In the genomic region with DNA sequence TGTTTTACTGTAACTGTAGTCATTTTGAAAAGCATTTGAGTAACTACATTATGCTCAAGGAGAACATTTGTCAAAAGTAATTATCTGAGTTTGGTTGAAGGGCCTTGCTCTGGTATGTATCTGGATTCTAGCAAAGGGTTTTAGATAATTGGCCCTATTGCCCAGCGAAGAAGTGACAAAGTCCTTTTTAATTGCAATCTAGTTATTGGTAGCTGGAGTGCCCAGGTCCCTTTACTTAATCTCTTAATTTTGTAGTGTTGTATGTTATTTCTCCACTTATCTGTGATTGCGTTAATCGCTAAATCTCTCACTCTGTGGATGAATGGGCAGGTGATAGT, we compare ENCODE assay signal across 13 cellular contexts. TPM values are rescaled to one million over a fixed set of nuclear protein-coding genes. Genes with fewer than 3 reads are reported as not detected.
DNase-seq lines count a peak whose midpoint lies in the region.
"Had no signal": no experiment of that assay in that cellular context is flagged by ENCODE, and none has a peak within 500 bp of the region (broad histone marks: within the 10 kb centered on the region; RNA-seq: fewer than 3 reads in every experiment).

No MANE protein-coding gene starts in this region.

- H3K4me3 Mint-ChIP-seq in CD8-positive, alpha-beta memory T cell: no peak overlapping the region

- no peaks in the 10 kb centered on the region for H3K36me3 Mint-ChIP-seq in CD8-positive, alpha-beta memory T cell

- H3K27ac Mint-ChIP-seq in CD8-positive, alpha-beta memory T cell: no peak overlapping the region

- H3K9me3 Mint-ChIP-seq in CD8-positive, alpha-beta memory T cell: peaks cover 6 to 18% (median 11%) of the 10 kb centered on the region in 5 donors

- H3K4me3 ChIP-seq in iPS-18a (ENCODE audit: low read length): peak overlapping the region; percentile 63
- H3K4me3 ChIP-seq in CD8-positive, alpha-beta memory T cell (ENCODE audit: low read length): no peak overlapping the region
- H3K4me3 ChIP-seq: lung had no signal

- peaks cover 1 to 4% (median 4%) of the 10 kb centered on the region in 3 donors for H3K4me1 Mint-ChIP-seq in CD8-positive, alpha-beta memory T cell

- CTCF ChIA-PET in CD8-positive, alpha-beta memory T cell (lab: Charles Lee): no interaction called here

- peaks cover 0 to 5% of the 10 kb centered on the region in 2 donors for H3K27me3 Mint-ChIP-seq in CD8-positive, alpha-beta memory T cell

- H3K36me3 ChIP-seq in iPS-18a (ENCODE audit: control insufficient read depth, low read depth, low read length): no peaks in the 10 kb centered on the region
- H3K36me3 ChIP-seq in CD8-positive, alpha-beta memory T cell (ENCODE audit: insufficient read depth, low read length): no peaks in the 10 kb centered on the region
- H3K36me3 ChIP-seq: BE2C had no signal

- no peak overlapping the region for H3K27ac ChIP-seq in iPS-18a (ENCODE audit: low read length)
- H3K27ac ChIP-seq in CD8-positive, alpha-beta memory T cell (ENCODE audit: low read depth, low read length): no peak overlapping the region

- H3K9me3 ChIP-seq in iPS-18a (ENCODE audit: control insufficient read depth, low read depth, low read length): no peaks in the 10 kb centered on the region
- H3K9me3 ChIP-seq in CD8-positive, alpha-beta memory T cell (ENCODE audit: low read length): no peaks in the 10 kb centered on the region
- H3K9me3 ChIP-seq: BE2C had no signal

- peak; percentile 14 for DNase-seq in DMS53 treated with DMSO at 0.1 percent for 48 hours (lab: John Stamatoyannopoulos, UW; ENCODE audit: unreplicated experiment)
- peak; percentile 55 for DNase-seq in NCI-H524 treated with DMSO at 0.1 percent for 48 hours (lab: John Stamatoyannopoulos, UW)
- DNase-seq in retina: peak; percentile 61
- DNase-seq in NCI-H187 treated with DMSO at 0.1 percent for 48 hours (lab: John Stamatoyannopoulos, UW): no peak
- DNase-seq in LoVo (ENCODE audit: low spot score): no peak
- no peak for DNase-seq in stimulated activated CD4-positive, alpha-beta T cell treated with anti-CD3 and anti-CD28 coated beads, Interleukin-2, amount 100 ng/mL, for 48 hours
- no peak for DNase-seq in CD8-positive, alpha-beta memory T cell
- DNase-seq: activated CD8-positive, alpha-beta memory T cell treated with anti-CD3 and anti-CD28 coated beads for 24 hours; BE2C; DND-41; stimulated activated CD8-positive, alpha-beta memory T cell treated with anti-CD3 and anti-CD28 coated beads, Interleukin-4, amount 100 ng/mL, for 48 hours had no signal

- no peak overlapping the region for H3K9ac ChIP-seq in iPS-18a (ENCODE audit: low read length)

- H3K4me1 ChIP-seq in iPS-18a (ENCODE audit: control insufficient read depth, low read depth, low read length): peaks cover 34% of the 10 kb centered on the region
- H3K4me1 ChIP-seq in CD8-positive, alpha-beta memory T cell (ENCODE audit: insufficient read depth, low read length): no peaks in the 10 kb centered on the region
- H3K4me1 ChIP-seq: BE2C had no signal

- peaks cover 38% of the 10 kb centered on the region for H3K27me3 ChIP-seq in iPS-18a (ENCODE audit: control insufficient read depth, insufficient read depth, low read length)
- H3K27me3 ChIP-seq in CD8-positive, alpha-beta memory T cell (ENCODE audit: insufficient read depth, low read length, poor library complexity, severe bottlenecking): no peaks in the 10 kb centered on the region

- POLR2A ChIA-PET in CD8-positive, alpha-beta memory T cell (lab: Charles Lee): no interaction called here

RNA-seq across cellular contexts. Expression of a gene that starts 1.8 kb away (rescaled TPM):
- total RNA-seq in CD8-positive, alpha-beta memory T cell: not detected
- not detected for polyA plus RNA-seq in CD8-positive, alpha-beta memory T cell

Comparison
In these comparisons a context has a peak if more than half of its experiments do, and no peak if none do; other contexts are left out.
1. DNase-seq: peak in DMS53 treated with DMSO at 0.1 percent for 48 hours (single experiment), NCI-H524 treated with DMSO at 0.1 percent for 48 hours (single experiment) and retina (single experiment); none in NCI-H187 treated with DMSO at 0.1 percent for 48 hours (single experiment), LoVo (single experiment), stimulated activated CD4-positive, alpha-beta T cell treated with anti-CD3 and anti-CD28 coated beads, Interleukin-2, amount 100 ng/mL, for 48 hours (0 of 2) and CD8-positive, alpha-beta memory T cell (0 of 5).